In the genomic region with DNA sequence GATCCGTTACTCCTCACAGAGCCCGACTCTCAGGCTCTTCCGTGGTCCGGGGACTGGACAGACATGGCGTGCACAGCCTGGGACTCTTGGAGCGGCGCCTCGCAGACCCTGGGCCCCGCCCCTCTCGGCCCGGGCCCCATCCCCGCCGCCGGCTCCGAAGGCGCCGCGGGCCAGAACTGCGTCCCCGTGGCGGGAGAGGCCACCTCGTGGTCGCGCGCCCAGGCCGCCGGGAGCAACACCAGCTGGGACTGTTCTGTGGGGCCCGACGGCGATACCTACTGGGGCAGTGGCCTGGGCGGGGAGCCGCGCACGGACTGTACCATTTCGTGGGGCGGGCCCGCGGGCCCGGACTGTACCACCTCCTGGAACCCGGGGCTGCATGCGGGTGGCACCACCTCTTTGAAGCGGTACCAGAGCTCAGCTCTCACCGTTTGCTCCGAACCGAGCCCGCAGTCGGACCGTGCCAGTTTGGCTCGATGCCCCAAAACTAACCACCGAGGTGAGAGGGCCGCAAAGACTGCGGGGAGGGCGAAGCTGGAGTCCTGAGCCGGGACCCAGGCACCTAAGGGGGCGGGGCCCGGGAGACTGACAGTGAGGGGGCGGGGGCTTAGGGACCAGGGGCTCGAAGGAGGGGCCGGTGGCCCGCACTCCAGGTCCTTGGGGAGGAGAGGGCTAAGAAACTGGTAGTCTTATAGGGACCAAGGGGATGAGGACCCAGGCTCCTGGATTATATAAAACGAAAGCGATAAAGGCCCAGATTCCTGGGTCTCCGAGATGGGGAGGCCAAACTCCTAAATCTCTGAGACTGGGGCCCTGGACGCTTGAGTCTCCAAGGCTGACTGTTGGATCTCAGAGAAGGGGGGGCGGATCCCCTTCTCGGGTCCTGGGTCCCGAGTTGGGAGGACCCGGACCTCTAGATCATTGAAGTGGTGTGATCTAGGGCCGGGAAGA, we compare ENCODE assay signal across 8 cellular contexts. TPM values are rescaled to one million over a fixed set of nuclear protein-coding genes. Genes with fewer than 3 reads are reported as not detected.
DNase-seq lines count a peak whose midpoint lies in the region; ATAC-seq and TF ChIP-seq lines count a peak whose summit lies in the region.

No MANE protein-coding gene starts in this region.

- CTCF ChIA-PET in PC-9 (lab: Charles Lee) = interaction anchor here (0.6 to 0.7 kb wide), 2 partner anchors 86 to 468 kb away, joined by 3 to 4 read pairs; no protein-coding TSS in a partner anchor
- CTCF ChIA-PET in naive thymus-derived CD4-positive, alpha-beta T cell (lab: Charles Lee) = interaction anchor here (1.0 kb wide), 1 partner anchor 53 kb away, joined by 3 read pairs; no protein-coding TSS in a partner anchor

- H3K4me3 Mint-ChIP-seq in naive thymus-derived CD4-positive, alpha-beta T cell = peak overlapping the region; percentile 81 to 94 (median 90)

- no peaks in the 10 kb centered on the region for H3K9me3 Mint-ChIP-seq in naive thymus-derived CD4-positive, alpha-beta T cell

- H3K79me2 ChIP-seq in PC-9 (ENCODE audit: low read depth) = peaks cover 3% of the 10 kb centered on the region

- no peaks in the 10 kb centered on the region for H3K27me3 Mint-ChIP-seq in naive thymus-derived CD4-positive, alpha-beta T cell

- H4K20me1 ChIP-seq in BLaER1 treated with 17β-estradiol and CSF1 and Interleukin-3, amounts not matched to agents 10 nM and 100 nM = peaks cover 0 to under 1% (median 0%) of the 10 kb centered on the region in 11 experiments; a peak in 1 of 22 replicates
- no peaks in the 10 kb centered on the region for H4K20me1 ChIP-seq in PC-9 (ENCODE audit: insufficient read depth)

- H3K27ac ChIP-seq in BLaER1 treated with 17β-estradiol and CSF1 and Interleukin-3, amounts not matched to agents 10 nM and 100 nM = peak overlapping the region; percentile 50 to 86 (median 79); a peak in 21 of 22 replicates
- H3K27ac ChIP-seq in PC-9 (0 out of 2 replicates have a peak overlapping the region, but pooled peaks have one; percentile 19), esophagus squamous epithelium (peak overlapping the region; percentile 85 to 97 (median 96))
- peak overlapping the region; percentile 72 for H3K27ac ChIP-seq in naive thymus-derived CD4-positive, alpha-beta T cell (ENCODE audit: low read depth, low read length)

- H3K9me3 ChIP-seq in BLaER1 treated with 17β-estradiol and CSF1 and Interleukin-3, amounts not matched to agents 10 nM and 100 nM (replicated peaks in 1 of 11) = no peaks in the 10 kb centered on the region
- H3K9me3 ChIP-seq in PC-9 (ENCODE audit: insufficient read depth, low read depth) = no peaks in the 10 kb centered on the region
- no peaks in the 10 kb centered on the region for H3K9me3 ChIP-seq in esophagus squamous epithelium
- no peaks in the 10 kb centered on the region for H3K9me3 ChIP-seq in naive thymus-derived CD4-positive, alpha-beta T cell (ENCODE audit: control insufficient read depth in 2 of 3, low read length in 3 of 3)

- intact Hi-C loops in PC-9 (cut with micrococcal nuclease; ENCODE audit: unreplicated experiment) (loop anchor here (2.0 to 5.0 kb wide), 2 partner anchors 73 to 96 kb away; partner anchors contain the start of gene TMEM147), esophagus squamous epithelium (cut with DNase I) (no loop called here)
- intact Hi-C loops in naive thymus-derived CD4-positive, alpha-beta T cell (cut with micrococcal nuclease) = loop anchor here (1.0 to 10.0 kb wide), 15 partner anchors 15 to 731 kb away; partner anchors contain the start of genes HAUS5 (in 2 of the 2), PSENEN (in 2 of the 2), THAP8 (in 2 of the 2) and TMEM147 (in 2 of the 2)

- no peak for TF ChIP-seq CTCF in PC-9 (conservative IDR thresholded peaks at IDR 0.05)
- TF ChIP-seq CTCF in esophagus squamous epithelium (IDR thresholded peaks at IDR 0.05) = peak in 1 of 6 experiments; percentile 14

- 0 to 1% methylated on average over 17 to 24 of the region's 69 CpGs for WGBS in esophagus squamous epithelium, 2 donors

- H3K4me1 Mint-ChIP-seq in naive thymus-derived CD4-positive, alpha-beta T cell = peaks cover 12 to 43% (median 31%) of the 10 kb centered on the region in 7 donors

- H3K9ac ChIP-seq in BLaER1 treated with 17β-estradiol and CSF1 and Interleukin-3, amounts not matched to agents 10 nM and 100 nM = peak overlapping the region; percentile 66 to 84 (median 80); a peak in 21 of 22 replicates

- H3K9me2 ChIP-seq in PC-9 (ENCODE audit: insufficient read depth) = no peaks in the 10 kb centered on the region

- DNase-seq in HuH-7 (ENCODE audit: low spot score) (peak; percentile 96), PC-9 (peak; percentile 63 to 84), esophagus squamous epithelium (lab: John Stamatoyannopoulos, UW) (peak; percentile 42)
- peak; percentile 91 to 93 for DNase-seq in activated T-cell treated with anti-CD3 and anti-CD28 coated beads, Interleukin-2, amount 50 U/mL, for 48 hours
- peak; percentile 67 to 85 (median 82) for DNase-seq in naive thymus-derived CD4-positive, alpha-beta T cell
- DNase-seq in stimulated activated naive CD4-positive, alpha-beta T cell (lab: John Stamatoyannopoulos, UW) = peak; percentile 63 to 94 (median 82)

- peaks cover 51 to 70% (median 60%) of the 10 kb centered on the region in 10 experiments for H3K4me1 ChIP-seq in BLaER1 treated with 17β-estradiol and CSF1 and Interleukin-3, amounts not matched to agents 10 nM and 100 nM
- peaks cover 6% of the 10 kb centered on the region for H3K4me1 ChIP-seq in PC-9 (replicated peaks; ENCODE audit: insufficient read depth)
- H3K4me1 ChIP-seq in esophagus squamous epithelium = peaks cover 16 to 49% (median 18%) of the 10 kb centered on the region in 3 donors
- H3K4me1 ChIP-seq in naive thymus-derived CD4-positive, alpha-beta T cell (ENCODE audit: control insufficient read depth in 2 of 2, insufficient read depth in 2 of 2, low read length in 2 of 2) = peaks cover 18 to 28% of the 10 kb centered on the region in 2 donors

- POLR2A ChIA-PET in PC-9 (lab: Charles Lee; ENCODE audit: unreplicated experiment) = interaction anchor here (0.5 to 1.0 kb wide), 5 partner anchors 59 to 492 kb away, joined by 4 to 11 read pairs (median 7); no protein-coding TSS in a partner anchor
- POLR2A ChIA-PET in naive thymus-derived CD4-positive, alpha-beta T cell (lab: Charles Lee) = interaction anchor here (0.6 to 3.6 kb wide), 11 partner anchors 11 to 286 kb away, joined by 3 to 18 read pairs (median 4); partner anchors contain the start of genes HAUS5 and IGFLR1

- peak overlapping the region; percentile 96 for H2AFZ ChIP-seq in PC-9

- H3K27me3 ChIP-seq in BLaER1 treated with 17β-estradiol and CSF1 and Interleukin-3, amounts not matched to agents 10 nM and 100 nM = no peaks in the 10 kb centered on the region
- H3K27me3 ChIP-seq in PC-9 (ENCODE audit: insufficient read depth, low read depth) (no peaks in the 10 kb centered on the region), esophagus squamous epithelium (no peaks in the 10 kb centered on the region)
- H3K27me3 ChIP-seq in naive thymus-derived CD4-positive, alpha-beta T cell (ENCODE audit: control insufficient read depth in 2 of 2, insufficient read depth in 2 of 2, low read length in 2 of 2) = no peaks in the 10 kb centered on the region

- no TSS peak for BruUV-seq in PC-9 (replicated peaks; lab: Mats Ljungman, UMichigan)

- H3F3A ChIP-seq in PC-9 (ENCODE audit: insufficient read depth, low read depth) = peaks cover 17% of the 10 kb centered on the region; the same call in 1 of the 2 replicates

- peak overlapping the region; percentile 85 to 100 (median 91) for H3K4me2 ChIP-seq in BLaER1 treated with 17β-estradiol and CSF1 and Interleukin-3, amounts not matched to agents 10 nM and 100 nM
- H3K4me2 ChIP-seq in PC-9 = peak overlapping the region; percentile 94

- TF ChIP-seq POLR2A in esophagus squamous epithelium (IDR thresholded peaks at IDR 0.05) = peak in 2 of 4 donors; percentile 68 to 86

- H3K36me3 Mint-ChIP-seq in naive thymus-derived CD4-positive, alpha-beta T cell = no peaks in the 10 kb centered on the region

- peak overlapping the region; percentile 54 to 75 (median 65) for H3K4me3 ChIP-seq in BLaER1 treated with 17β-estradiol and CSF1 and Interleukin-3, amounts not matched to agents 10 nM and 100 nM
- H3K4me3 ChIP-seq in PC-9 (peak overlapping the region; percentile 78), esophagus squamous epithelium (peak overlapping the region; percentile 45 to 85 (median 70))
- H3K4me3 ChIP-seq in naive thymus-derived CD4-positive, alpha-beta T cell (ENCODE audit: low read length) = peak overlapping the region; percentile 96

- peak overlapping the region in 8 of 9 donors; percentile 59 to 97 (median 86) for H3K27ac Mint-ChIP-seq in naive thymus-derived CD4-positive, alpha-beta T cell

- H3K36me3 ChIP-seq in BLaER1 treated with 17β-estradiol and CSF1 and Interleukin-3, amounts not matched to agents 10 nM and 100 nM = peaks cover 0 to under 1% (median 0%) of the 10 kb centered on the region in 11 experiments; a peak in 3 of 22 replicates
- H3K36me3 ChIP-seq in PC-9 (ENCODE audit: low read depth) (no peaks in the 10 kb centered on the region), esophagus squamous epithelium (peaks cover 0 to under 1% (median 0%) of the 10 kb centered on the region in 3 donors)
- peaks cover 0 to 8% (median 0%) of the 10 kb centered on the region in 3 experiments for H3K36me3 ChIP-seq in naive thymus-derived CD4-positive, alpha-beta T cell (ENCODE audit: control insufficient read depth in 2 of 3, insufficient read depth in 3 of 3, low read length in 3 of 3)

- peak; percentile 36 for ATAC-seq in GM19395 (IDR thresholded peaks at IDR 0.05; ENCODE audit: unreplicated experiment)
- peak; percentile 55 for ATAC-seq in naive thymus-derived CD4-positive, alpha-beta T cell

RNA-seq across cellular contexts. Expression of gene ETV2, which starts 2.0 kb away (rescaled TPM):
- total RNA-seq in PC-9 (2021) (1.8 and 2.1 TPM in 2 replicates), esophagus squamous epithelium (under 1 TPM in 2 of 4 donors, not detected in 2; 0.31 to 0.44 TPM)
- total RNA-seq in naive thymus-derived CD4-positive, alpha-beta T cell = under 1 TPM in 3 of 5 experiments, not detected in 2; 0.56 to 0.71 (median 0.70) TPM
- under 1 TPM; 0.61 to 0.89 TPM for polyA plus RNA-seq in naive thymus-derived CD4-positive, alpha-beta T cell

RNA-seq across cellular contexts. Expression of gene COX6B1, which starts 4.6 kb away (rescaled TPM):
- 441 and 489 TPM in 2 replicates for total RNA-seq in PC-9 (2021)
- total RNA-seq in esophagus squamous epithelium = 100 to 1,000 TPM; 582 to 942 (median 761) TPM
- total RNA-seq in naive thymus-derived CD4-positive, alpha-beta T cell = 100 to 1,000 TPM; 172 to 464 (median 232) TPM
- 100 to 1,000 TPM; 819 to 873 TPM for polyA plus RNA-seq in naive thymus-derived CD4-positive, alpha-beta T cell

RNA-seq across cellular contexts. Expression of gene RBM42, which starts 14.7 kb away (rescaled TPM):
- 110 and 153 TPM in 2 replicates for total RNA-seq in PC-9 (2021)
- 10 to 100 TPM; 52.1 to 59.1 (median 53.0) TPM for total RNA-seq in esophagus squamous epithelium
- total RNA-seq in naive thymus-derived CD4-positive, alpha-beta T cell = 10 to 100 TPM; 39.0 to 98.2 (median 51.3) TPM
- 10 to 100 TPM; 48.7 to 49.8 TPM for polyA plus RNA-seq in naive thymus-derived CD4-positive, alpha-beta T cell

RNA-seq across cellular contexts. Expression of gene UPK1A, which starts 22.8 kb away (rescaled TPM):
- total RNA-seq in PC-9 (2021) (0.65 and 1.6 TPM in 2 replicates), esophagus squamous epithelium (10 to 100 TPM in 1 of 4 donors, 1 to 10 TPM in 2, not detected in 1; 4.6 to 18.7 (median 9.8) TPM)
- 1 to 10 TPM in 1 of 5 experiments, under 1 TPM in 1, not detected in 3; 0.41 to 1.3 TPM for total RNA-seq in naive thymus-derived CD4-positive, alpha-beta T cell
- polyA plus RNA-seq in naive thymus-derived CD4-positive, alpha-beta T cell = not detected

RNA-seq across cellular contexts. Expression of gene HAUS5, which starts 31.0 kb away (rescaled TPM):
- 21.7 and 23.5 TPM in 2 replicates for total RNA-seq in PC-9 (2021)
- 10 to 100 TPM in 2 of 4 donors, 1 to 10 TPM in 2; 3.5 to 11.5 (median 10.6) TPM for total RNA-seq in esophagus squamous epithelium
- 10 to 100 TPM; 23.6 to 40.0 (median 28.4) TPM for total RNA-seq in naive thymus-derived CD4-positive, alpha-beta T cell
- 1 to 10 TPM; 7.6 TPM for polyA plus RNA-seq in naive thymus-derived CD4-positive, alpha-beta T cell

Comparison
In these comparisons a context has a peak if more than half of its experiments do, and no peak if none do; other contexts are left out.
1. Peak in every context shown above with its lines: DNase-seq, ATAC-seq, H3K4me3 ChIP-seq and H3K27ac ChIP-seq.
2. H3K27ac ChIP-seq: peak in every context shown above with its lines; median percentile 96 in esophagus squamous epithelium; 79 in BLaER1 treated with 17β-estradiol and CSF1 and Interleukin-3, amounts not matched to agents 10 nM and 100 nM; 72 in naive thymus-derived CD4-positive, alpha-beta T cell; 19 in PC-9.
3. DNase-seq: peak in every context shown above with its lines; median percentile 96 in HuH-7; 92 in activated T-cell treated with anti-CD3 and anti-CD28 coated beads, Interleukin-2, amount 50 U/mL, for 48 hours; 82 in naive thymus-derived CD4-positive, alpha-beta T cell; 82 in stimulated activated naive CD4-positive, alpha-beta T cell; 74 in PC-9; 42 in esophagus squamous epithelium.